Comparison of ENCODE assay signal across 8 cellular contexts in genomic region chr11:64859542-64860414, GRCh38. TPM values are rescaled to one million over a fixed set of nuclear protein-coding genes. Genes with fewer than 3 reads are reported as not detected.
DNase-seq lines count a peak whose midpoint lies in the region; ATAC-seq and TF ChIP-seq lines count a peak whose summit lies in the region.

No MANE protein-coding gene starts in this region.

- no peak for TF ChIP-seq RAD21 in IMR-90 (IDR thresholded peaks at IDR 0.05; ENCODE audit: low read length)

- H2BK5ac ChIP-seq in IMR-90 (ENCODE audit: low read depth, low read length, poor library complexity, severe bottlenecking): no peak overlapping the region

- H3K27me3 ChIP-seq in IMR-90 (ENCODE audit: control insufficient read depth, insufficient read depth, low read length) (no peaks in the 10 kb centered on the region), skeletal muscle tissue (ENCODE audit: control insufficient read depth in 3 of 3, insufficient read depth in 3 of 3, low read length in 3 of 3) (no peaks in the 10 kb centered on the region)

- no peak for DNase-seq in IMR-90
- DNase-seq in activated T-cell treated with anti-CD3 and anti-CD28 coated beads, Interleukin-2, amount 50 U/mL, for 72 hours: peak; percentile 77 to 85
- DNase-seq in GM03348 (ENCODE audit: low spot score): no peak
- no peak for DNase-seq in foreskin fibroblast
- no peak for DNase-seq in mucosa of gallbladder (ENCODE audit: low spot score)

- 93% methylated on average over 11 of the region's 33 CpGs; no CpG with 5 or more reads in 1 of the 2 experiments for WGBS in IMR-90 (ENCODE audit: extremely low coverage in 2 of 2, insufficient read length in 1 of 2), 2 experiments

- H3K4ac ChIP-seq in IMR-90 (ENCODE audit: low read depth, low read length): no peak overlapping the region

- H3K56ac ChIP-seq in IMR-90 (ENCODE audit: extremely low read depth, insufficient read depth, low read length): no peak overlapping the region

- peaks cover 27% of the 10 kb centered on the region for H3K9me1 ChIP-seq in IMR-90 (ENCODE audit: insufficient read depth, low read length)

- H3K36me3 ChIP-seq in IMR-90 (ENCODE audit: control insufficient read depth, insufficient read depth, low read length) (peaks cover 37% of the 10 kb centered on the region), skeletal muscle tissue (ENCODE audit: control insufficient read depth in 3 of 3, insufficient read depth in 3 of 3, low read length in 3 of 3) (peaks cover 0 to 10% (median 2%) of the 10 kb centered on the region in 3 donors)

- H2BK120ac ChIP-seq in IMR-90 (ENCODE audit: low read depth, low read length): no peak overlapping the region

- BruUV-seq in IMR-90 (replicated peaks; lab: Mats Ljungman, UMichigan): no TSS peak

- H2BK15ac ChIP-seq in IMR-90 (ENCODE audit: low read depth, low read length): no peak overlapping the region

- H3K23ac ChIP-seq in IMR-90 (ENCODE audit: low read depth, low read length): no peak overlapping the region

- POLR2A ChIA-PET in IMR-90 (lab: Charles Lee; ENCODE audit: unreplicated experiment): no interaction called here

- intact Hi-C loops in IMR-90 (cut with micrococcal nuclease): no loop called here

- ATAC-seq in GM21423 (IDR thresholded peaks at IDR 0.05; ENCODE audit: unreplicated experiment): peak; percentile 64
- ATAC-seq in IMR-90 (ENCODE audit: low read depth): no peak
- peak; percentile 64 to 76 for ATAC-seq in activated T-cell treated with anti-CD3 and anti-CD28 coated beads, Interleukin-2, amount 50 U/mL, for 72 hours (replicated peaks in 1 of 2)

- H3K4me2 ChIP-seq in IMR-90 (ENCODE audit: low read depth, low read length): no peak overlapping the region

- H3K27ac Mint-ChIP-seq in activated T-cell treated with anti-CD3 and anti-CD28 coated beads, Interleukin-2, amount 50 U/mL, for 72 hours: peak overlapping the region; percentile 98

- no peak overlapping the region for H3K14ac ChIP-seq in IMR-90 (replicated peaks; ENCODE audit: low read depth, low read length)

- no peak overlapping the region for H4K91ac ChIP-seq in IMR-90 (ENCODE audit: insufficient read depth, low read depth, low read length)

- no peak overlapping the region for H3K18ac ChIP-seq in IMR-90 (ENCODE audit: low read depth, low read length)

- CTCF ChIA-PET in IMR-90 (lab: Yijun Ruan, JAX): interaction anchor here (0.7 kb wide), 1 partner anchor 15 kb away, joined by 3 read pairs; no protein-coding TSS in a partner anchor

- H3K36me3 Mint-ChIP-seq in activated T-cell treated with anti-CD3 and anti-CD28 coated beads, Interleukin-2, amount 50 U/mL, for 72 hours (ENCODE audit: insufficient read depth in 2 of 2): peaks cover 7 to 26% of the 10 kb centered on the region in 2 donors

- no peak for TF ChIP-seq CTCF in GM12875 (IDR thresholded peaks at IDR 0.05; ENCODE audit: borderline replicate concordance, insufficient read depth, low read depth, low read length)
- no peak for TF ChIP-seq CTCF in IMR-90 (conservative IDR thresholded peaks at IDR 0.05; ENCODE audit: low read depth, low read length)
- no peak for TF ChIP-seq CTCF in foreskin fibroblast (IDR thresholded peaks at IDR 0.05; ENCODE audit: low read depth, low read length)

- H2AK5ac ChIP-seq in IMR-90 (ENCODE audit: low read depth, low read length): peak overlapping the region; percentile 29

- H2BK20ac ChIP-seq in IMR-90 (ENCODE audit: low read depth, low read length): no peak overlapping the region

- H3K9me3 ChIP-seq in IMR-90 (ENCODE audit: control insufficient read depth, insufficient read depth, low read length): no peaks in the 10 kb centered on the region
- H3K9me3 ChIP-seq in skeletal muscle tissue (ENCODE audit: control insufficient read depth in 3 of 3, low read length in 3 of 3): no peaks in the 10 kb centered on the region

- H3K9me3 Mint-ChIP-seq in activated T-cell treated with anti-CD3 and anti-CD28 coated beads, Interleukin-2, amount 50 U/mL, for 72 hours: no peaks in the 10 kb centered on the region

- no peak overlapping the region for H2AFZ ChIP-seq in IMR-90 (replicated peaks; ENCODE audit: low read length, poor library complexity)

- H4K8ac ChIP-seq in IMR-90 (ENCODE audit: low read depth in 2 of 2, low read length in 2 of 2): no peak overlapping the region

- peak overlapping the region; percentile 71 for H2AK9ac ChIP-seq in IMR-90 (replicated peaks; ENCODE audit: low read depth, low read length, poor library complexity)

- no peak for TF ChIP-seq POLR2A in IMR-90 (IDR thresholded peaks at IDR 0.05; ENCODE audit: low read depth, low read length)

- H3K4me3 ChIP-seq in GM12875 (ENCODE audit: low read depth, low read length) (peak overlapping the region; percentile 19), IMR-90 (ENCODE audit: insufficient read depth, low read depth, low read length) (no peak overlapping the region), skeletal muscle tissue (ENCODE audit: low read length in 3 of 3) (no peak overlapping the region), foreskin fibroblast (ENCODE audit: low read depth in 1 of 2, low read length in 2 of 2) (no peak overlapping the region)

- dilution Hi-C loops in IMR-90 (cut with HindIII; ENCODE audit: low sequenced_read_pairs, unreplicated experiment): no loop called here

- H3K4me1 Mint-ChIP-seq in activated T-cell treated with anti-CD3 and anti-CD28 coated beads, Interleukin-2, amount 50 U/mL, for 72 hours (ENCODE audit: low read depth): peaks cover 95% of the 10 kb centered on the region

- H3K4me1 ChIP-seq in IMR-90 (ENCODE audit: control insufficient read depth, insufficient read depth, low read length) (peaks cover 44% of the 10 kb centered on the region), skeletal muscle tissue (ENCODE audit: control insufficient read depth in 3 of 3, insufficient read depth in 3 of 3, low read length in 3 of 3) (peaks cover 74 to 84% (median 82%) of the 10 kb centered on the region in 3 donors)

- H3K27ac ChIP-seq in IMR-90 (ENCODE audit: insufficient read depth, low read length): no peak overlapping the region
- peak overlapping the region; percentile 89 for H3K27ac ChIP-seq in skeletal muscle tissue (ENCODE audit: low read depth, low read length)

- H4K20me1 ChIP-seq in IMR-90 (ENCODE audit: insufficient read depth, low read length): peaks cover 26% of the 10 kb centered on the region

- H3K9ac ChIP-seq in IMR-90 (ENCODE audit: low read depth, low read length) (no peak overlapping the region), skeletal muscle tissue (ENCODE audit: low read depth in 1 of 3, low read length in 3 of 3) (peak overlapping the region; percentile 67 to 90 (median 72))

- H3K27me3 Mint-ChIP-seq in activated T-cell treated with anti-CD3 and anti-CD28 coated beads, Interleukin-2, amount 50 U/mL, for 72 hours (ENCODE audit: low read depth): no peaks in the 10 kb centered on the region

- in situ Hi-C loops in IMR-90 (cut with MboI; ENCODE audit: low sequenced_read_pairs): no loop called here

- H4K5ac ChIP-seq in IMR-90 (ENCODE audit: low read depth, low read length): no peak overlapping the region

- peak overlapping the region; percentile 83 to 93 for H3K4me3 Mint-ChIP-seq in activated T-cell treated with anti-CD3 and anti-CD28 coated beads, Interleukin-2, amount 50 U/mL, for 72 hours

- peaks cover 24 to 81% of the 10 kb centered on the region in 2 experiments for H3K79me1 ChIP-seq in IMR-90 (ENCODE audit: low read depth in 1 of 2, low read length in 2 of 2)

TF ChIP-seq in IMR-90, 13 proteins besides CTCF, POLR2A, EP300 and RAD21 (continues in another document):
- no peak for TF ChIP-seq RFX5 (IDR thresholded peaks at IDR 0.05; ENCODE audit: low read depth, low read length)
- no peak for TF ChIP-seq MXI1 (IDR thresholded peaks at IDR 0.05; ENCODE audit: borderline replicate concordance, low read depth, low read length)

RNA-seq across cellular contexts. Expression of gene CDC42BPG, which starts 15.3 kb away (rescaled TPM):
- total RNA-seq in IMR-90 (2012; rRNA removed) (under 0.01 TPM in 2 replicates), skeletal muscle tissue (under 0.01 TPM), mucosa of gallbladder (37.1 TPM)
- 0.10 and 0.12 TPM in 2 replicates for polyA plus RNA-seq in IMR-90 (2012; rRNA removed)
- 0.04 and 0.12 TPM in 2 replicates for polyA plus RNA-seq in IMR-90 (2012; cell fraction: cytosol; rRNA removed)
- polyA plus RNA-seq in IMR-90 (2012; cell fraction: nucleus; rRNA removed; ENCODE audit: low replicate concordance): 0.50 and 0.59 TPM in 2 replicates
- 1 to 10 TPM; 1.1 to 1.5 TPM for total RNA-seq in activated T-cell treated with anti-CD3 and anti-CD28 coated beads, Interleukin-2, amount 50 U/mL, for 72 hours

RNA-seq across cellular contexts. Expression of gene EHD1, which starts 18.6 kb away (rescaled TPM):
- total RNA-seq in IMR-90 (2012; rRNA removed) (107 and 125 TPM in 2 replicates), skeletal muscle tissue (28.2 TPM), mucosa of gallbladder (85.6 TPM)
- polyA plus RNA-seq in IMR-90 (2012; rRNA removed): 209 and 216 TPM in 2 replicates
- polyA plus RNA-seq in IMR-90 (2012; cell fraction: cytosol; rRNA removed): 259 and 358 TPM in 2 replicates
- polyA plus RNA-seq in IMR-90 (2012; cell fraction: nucleus; rRNA removed; ENCODE audit: low replicate concordance): 267 and 410 TPM in 2 replicates
- total RNA-seq in activated T-cell treated with anti-CD3 and anti-CD28 coated beads, Interleukin-2, amount 50 U/mL, for 72 hours: 100 to 1,000 TPM; 136 to 159 TPM

RNA-seq across cellular contexts. Expression of gene MEN1, which starts 49.4 kb away (rescaled TPM):
- total RNA-seq in IMR-90 (2012; rRNA removed) (8.8 and 9.4 TPM in 2 replicates), skeletal muscle tissue (7.3 TPM), mucosa of gallbladder (34.8 TPM)
- 35.7 and 44.7 TPM in 2 replicates for polyA plus RNA-seq in IMR-90 (2012; rRNA removed)
- polyA plus RNA-seq in IMR-90 (2012; cell fraction: cytosol; rRNA removed): 18.9 and 33.6 TPM in 2 replicates
- 65.7 and 129 TPM in 2 replicates for polyA plus RNA-seq in IMR-90 (2012; cell fraction: nucleus; rRNA removed; ENCODE audit: low replicate concordance)
- 10 to 100 TPM; 33.8 to 36.3 TPM for total RNA-seq in activated T-cell treated with anti-CD3 and anti-CD28 coated beads, Interleukin-2, amount 50 U/mL, for 72 hours

RNA-seq across cellular contexts. Expression of gene MAP4K2, which starts 56.8 kb away (rescaled TPM):
- total RNA-seq in IMR-90 (2012; rRNA removed): 9.2 and 11.7 TPM in 2 replicates
- polyA plus RNA-seq in IMR-90 (2012; rRNA removed): 16.6 and 22.2 TPM in 2 replicates
- 18.8 and 24.1 TPM in 2 replicates for polyA plus RNA-seq in IMR-90 (2012; cell fraction: cytosol; rRNA removed)
- polyA plus RNA-seq in IMR-90 (2012; cell fraction: nucleus; rRNA removed; ENCODE audit: low replicate concordance): 41.7 and 95.5 TPM in 2 replicates
- 10 to 100 TPM; 74.7 to 84.5 TPM for total RNA-seq in activated T-cell treated with anti-CD3 and anti-CD28 coated beads, Interleukin-2, amount 50 U/mL, for 72 hours
- total RNA-seq in skeletal muscle tissue: 2.6 TPM
- total RNA-seq in mucosa of gallbladder: 23.1 TPM

RNA-seq across cellular contexts. Expression of gene ATG2A, which starts 57.2 kb away (rescaled TPM):
- total RNA-seq in IMR-90 (2012; rRNA removed) (3.2 and 3.6 TPM in 2 replicates), skeletal muscle tissue (3.1 TPM), mucosa of gallbladder (39.3 TPM)
- polyA plus RNA-seq in IMR-90 (2012; rRNA removed): 10.5 and 12.7 TPM in 2 replicates
- polyA plus RNA-seq in IMR-90 (2012; cell fraction: cytosol; rRNA removed): 6.8 and 14.5 TPM in 2 replicates
- polyA plus RNA-seq in IMR-90 (2012; cell fraction: nucleus; rRNA removed; ENCODE audit: low replicate concordance): 27.8 and 85.6 TPM in 2 replicates
- total RNA-seq in activated T-cell treated with anti-CD3 and anti-CD28 coated beads, Interleukin-2, amount 50 U/mL, for 72 hours: 10 to 100 TPM; 20.9 to 27.0 TPM

Comparison
In these comparisons a context has a peak if more than half of its experiments do, and no peak if none do; other contexts are left out.
1. DNase-seq: peak in activated T-cell treated with anti-CD3 and anti-CD28 coated beads, Interleukin-2, amount 50 U/mL, for 72 hours (2 of 2); none in IMR-90 (single experiment), GM03348 (single experiment), foreskin fibroblast (0 of 2) and mucosa of gallbladder (single experiment).
2. RNA of gene CDC42BPG, which starts 15.3 kb away (total RNA-seq): 37.1 TPM in mucosa of gallbladder (single experiment); 1.1 to 1.5 TPM in activated T-cell treated with anti-CD3 and anti-CD28 coated beads, Interleukin-2, amount 50 U/mL, for 72 hours, under 0.01 TPM in IMR-90 and under 0.01 TPM in skeletal muscle tissue (single experiment); every median in the first group is over 10 times any median in the second.